Comparison of ENCODE assay signal across 23 cellular contexts in genomic region chr12:78540621-78541336, GRCh38.
"Had no signal": no experiment of that assay in that cellular context is flagged by ENCODE, and none has a peak within 500 bp of the region (broad histone marks: within the 10 kb centered on the region; RNA-seq: fewer than 3 reads in every experiment).

No MANE protein-coding gene starts in this region.

- H3K4me3 ChIP-seq: lung, pancreas, right lobe of liver, smooth muscle cell, suprapubic skin, transverse colon, uterus had no signal

- H3K4me3 Mint-ChIP-seq: activated CD4-positive, alpha-beta T cell treated with anti-CD3 and anti-CD28 coated beads, Interleukin-2, amount 10 ng/mL, durations not matched to agents 7 days and 5 days; activated naive CD4-positive, alpha-beta T cell treated with anti-CD3 and anti-CD28 coated beads for 36 hours; activated T-cell treated with anti-CD3 and anti-CD28 coated beads, Interleukin-2, amount 50 U/mL, for 4 hours; central memory CD8-positive, alpha-beta T cell; mesothelial cell of epicardium; natural killer cell treated with Interleukin-12 subunit alpha and Interleukin-12 subunit beta and Interleukin-15 and Interleukin-18, amount 100 ng/mL, for 72 hours; stimulated activated naive CD8-positive, alpha-beta T cell treated with anti-CD3 and anti-CD28 coated beads, Interleukin-15, amount 100 ng/mL, for 72 hours had no signal

- H3K27ac Mint-ChIP-seq: activated CD4-positive, alpha-beta T cell treated with anti-CD3 and anti-CD28 coated beads, Interleukin-2, amount 10 ng/mL, durations not matched to agents 7 days and 5 days; activated naive CD4-positive, alpha-beta T cell treated with anti-CD3 and anti-CD28 coated beads for 36 hours; mesothelial cell of epicardium; natural killer cell treated with Interleukin-12 subunit alpha and Interleukin-12 subunit beta and Interleukin-15 and Interleukin-18, amount 100 ng/mL, for 72 hours; stimulated activated naive CD8-positive, alpha-beta T cell treated with anti-CD3 and anti-CD28 coated beads, Interleukin-15, amount 100 ng/mL, for 72 hours had no signal

- H3K9me3 ChIP-seq: neutrophil, pancreas, right lobe of liver, suprapubic skin, transverse colon, uterus had no signal

- H3K27me3 Mint-ChIP-seq: activated CD4-positive, alpha-beta T cell treated with anti-CD3 and anti-CD28 coated beads, Interleukin-2, amount 10 ng/mL, durations not matched to agents 7 days and 5 days; central memory CD8-positive, alpha-beta T cell; natural killer cell treated with Interleukin-12 subunit alpha and Interleukin-12 subunit beta and Interleukin-15 and Interleukin-18, amount 100 ng/mL, for 72 hours; stimulated activated naive CD8-positive, alpha-beta T cell treated with anti-CD3 and anti-CD28 coated beads, Interleukin-15, amount 100 ng/mL, for 72 hours had no signal

- H3K4me1 ChIP-seq: pancreas, right lobe of liver, suprapubic skin, transverse colon, uterus had no signal

- H3K27me3 ChIP-seq: neutrophil, pancreas, right lobe of liver, suprapubic skin, transverse colon, uterus had no signal

- ATAC-seq: activated T-cell treated with anti-CD3 and anti-CD28 coated beads, Interleukin-2, amount 50 U/mL, for 4 hours; left lobe of liver; natural killer cell treated with Interleukin-12 subunit alpha and Interleukin-12 subunit beta and Interleukin-15 and Interleukin-18, amount 100 ng/mL, for 72 hours; pancreas; right lobe of liver; stimulated activated naive CD8-positive, alpha-beta T cell treated with anti-CD3 and anti-CD28 coated beads, Interleukin-15, amount 100 ng/mL, for 72 hours had no signal

- DNase-seq: activated CD4-positive, alpha-beta T cell treated with anti-CD3 and anti-CD28 coated beads, Interleukin-2, amount 10 ng/mL, durations not matched to agents 7 days and 5 days; activated CD8-positive, alpha-beta memory T cell treated with anti-CD3 and anti-CD28 coated beads, Interleukin-2, amount 50 U/mL, for 4 hours; activated naive CD4-positive, alpha-beta T cell treated with anti-CD3 and anti-CD28 coated beads for 36 hours; activated T-cell treated with anti-CD3 and anti-CD28 coated beads, Interleukin-2, amount 50 U/mL, for 4 hours; aorta; cortex of kidney; foreskin melanocyte; kidney; pancreas; right lobe of liver; stimulated activated CD4-positive, alpha-beta T cell treated with anti-CD3 and anti-CD28 coated beads, Interleukin-4, amount 100 ng/mL, for 1 hour; stimulated activated naive CD8-positive, alpha-beta T cell treated with anti-CD3 and anti-CD28 coated beads, Interleukin-15, amount 100 ng/mL, for 72 hours; T-helper 9 cell; transverse colon; uterus had no signal

- H3K9me3 Mint-ChIP-seq: activated CD4-positive, alpha-beta T cell treated with anti-CD3 and anti-CD28 coated beads, Interleukin-2, amount 10 ng/mL, durations not matched to agents 7 days and 5 days; mesothelial cell of epicardium had no signal

- H3K36me3 ChIP-seq: neutrophil, pancreas, right lobe of liver, suprapubic skin, transverse colon, uterus had no signal

- H3K36me3 Mint-ChIP-seq: mesothelial cell of epicardium; natural killer cell treated with Interleukin-12 subunit alpha and Interleukin-12 subunit beta and Interleukin-15 and Interleukin-18, amount 100 ng/mL, for 72 hours had no signal

- H3K4me1 Mint-ChIP-seq: activated CD4-positive, alpha-beta T cell treated with anti-CD3 and anti-CD28 coated beads, Interleukin-2, amount 10 ng/mL, durations not matched to agents 7 days and 5 days; central memory CD8-positive, alpha-beta T cell; mesothelial cell of epicardium; stimulated activated naive CD8-positive, alpha-beta T cell treated with anti-CD3 and anti-CD28 coated beads, Interleukin-15, amount 100 ng/mL, for 72 hours had no signal
